ENCODE assay signal across 24 cellular contexts in genomic region chr5:36614657-36615308, GRCh38. TPM values are rescaled to one million over a fixed set of nuclear protein-coding genes. Genes with fewer than 3 reads are reported as not detected.
DNase-seq lines count a peak whose midpoint lies in the region; ATAC-seq, FAIRE-seq and TF ChIP-seq lines count a peak whose summit lies in the region.
"Had no signal": no experiment of that assay in that cellular context is flagged by ENCODE, and none has a peak within 500 bp of the region (broad histone marks: within the 10 kb centered on the region; RNA-seq: fewer than 3 reads in every experiment).

No MANE protein-coding gene starts in this region.

- H2AK5ac ChIP-seq in mesendoderm (ENCODE audit: low read length), result no peak overlapping the region

- no peak overlapping the region for H3K4me2 ChIP-seq in mesendoderm (ENCODE audit: low read length)
- H3K4me2 ChIP-seq: SK-N-SH had no signal

- no peaks in the 10 kb centered on the region for H3K79me1 ChIP-seq in mesendoderm (ENCODE audit: low read length)

- H3K56ac ChIP-seq in mesendoderm (ENCODE audit: low read length), result peak overlapping the region; percentile 68

- TF ChIP-seq POLR2A in erythroblast (IDR thresholded peaks at IDR 0.05; ENCODE audit: low read length), result no peak

- H3K4me3 ChIP-seq in WERI-Rb-1 (ENCODE audit: low read depth, low read length), result no peak overlapping the region
- no peak overlapping the region for H3K4me3 ChIP-seq in fibroblast of villous mesenchyme (ENCODE audit: low read depth, low read length)
- H3K4me3 ChIP-seq in mesendoderm (ENCODE audit: low read length), result no peak overlapping the region
- no peak overlapping the region for H3K4me3 ChIP-seq in skeletal muscle tissue (ENCODE audit: low read length in 3 of 3)
- no peak overlapping the region for H3K4me3 ChIP-seq in kidney (ENCODE audit: low read length in 2 of 2)
- H3K4me3 ChIP-seq: lower lobe of right lung, Peyer's patch, right lobe of liver, uterus had no signal

- FAIRE-seq in kidney (lab: Jason Lieb, UNC), result no peak

- H3K18ac ChIP-seq in mesendoderm (ENCODE audit: low read length), result peak overlapping the region; percentile 95

- peak overlapping the region; percentile 94 for H2BK15ac ChIP-seq in mesendoderm (replicated peaks; ENCODE audit: low read depth)

- H2BK5ac ChIP-seq in mesendoderm (ENCODE audit: low read length), result no peak overlapping the region

- H3K4ac ChIP-seq in mesendoderm (ENCODE audit: low read depth, low read length), result peak overlapping the region; percentile 73

- H3K79me2 ChIP-seq in mesendoderm (ENCODE audit: control insufficient read depth, insufficient read depth, low read length), result no peaks in the 10 kb centered on the region

- H3K36me3 ChIP-seq in WERI-Rb-1, result peaks cover 8% of the 10 kb centered on the region
- no peaks in the 10 kb centered on the region for H3K36me3 ChIP-seq in mesendoderm (ENCODE audit: control insufficient read depth, insufficient read depth, low read length)
- peaks cover 3 to 14% (median 10%) of the 10 kb centered on the region in 3 donors for H3K36me3 ChIP-seq in skeletal muscle tissue (ENCODE audit: control insufficient read depth in 3 of 3, insufficient read depth in 3 of 3, low read length in 3 of 3)
- H3K36me3 ChIP-seq in kidney (ENCODE audit: control insufficient read depth in 1 of 2, insufficient read depth in 2 of 2, low read length in 2 of 2), result no peaks in the 10 kb centered on the region
- H3K36me3 ChIP-seq: brain microvascular endothelial cell, lower lobe of right lung, Peyer's patch, right lobe of liver, uterus had no signal

- no peak overlapping the region for H3K23ac ChIP-seq in mesendoderm (ENCODE audit: low read length)

- intact Hi-C loops in kidney (cut with DNase I), result no loop called here

- WGBS in mesendoderm (ENCODE audit: extremely low coverage, insufficient coverage, low lambda C conversion rate), result no CpG with 5 or more reads among the region's 4 CpGs

- H3K4me1 ChIP-seq in mesendoderm (ENCODE audit: control insufficient read depth, low read depth, low read length) (peaks cover 17% of the 10 kb centered on the region), skeletal muscle tissue (ENCODE audit: control insufficient read depth in 3 of 3, insufficient read depth in 3 of 3, low read length in 3 of 3) (peaks cover 3 to 10% (median 4%) of the 10 kb centered on the region in 3 donors), kidney (ENCODE audit: control insufficient read depth in 1 of 2, insufficient read depth in 1 of 2, low read depth in 1 of 2, low read length in 2 of 2) (no peaks in the 10 kb centered on the region)
- H3K4me1 ChIP-seq: lower lobe of right lung, Peyer's patch, right lobe of liver, uterus had no signal

- H3K27ac ChIP-seq in WERI-Rb-1 (peak overlapping the region; percentile 75), mesendoderm (ENCODE audit: low read depth, low read length) (no peak overlapping the region), skeletal muscle tissue (ENCODE audit: low read depth, low read length) (peak overlapping the region; percentile 51), kidney (ENCODE audit: low read depth in 2 of 2, low read length in 2 of 2) (no peak overlapping the region)
- H3K27ac ChIP-seq: brain microvascular endothelial cell, C4-2B, lower lobe of right lung, Peyer's patch, right lobe of liver, uterus had no signal

- H3K9me3 ChIP-seq in WERI-Rb-1 (ENCODE audit: severe bottlenecking) (peaks cover 2% of the 10 kb centered on the region), skeletal muscle tissue (ENCODE audit: control insufficient read depth in 3 of 3, low read length in 3 of 3) (no peaks in the 10 kb centered on the region), kidney (ENCODE audit: control insufficient read depth in 1 of 2, low read length in 2 of 2) (no peaks in the 10 kb centered on the region)
- H3K9me3 ChIP-seq: lower lobe of right lung, Peyer's patch, right lobe of liver, SK-N-SH, uterus had no signal

- H4K8ac ChIP-seq in mesendoderm (ENCODE audit: low read depth, low read length), result no peak overlapping the region

- ATAC-seq in GM18520 (IDR thresholded peaks at IDR 0.05; ENCODE audit: unreplicated experiment), result no peak
- ATAC-seq in HG03460 (IDR thresholded peaks at IDR 0.05; ENCODE audit: unreplicated experiment), result no peak
- ATAC-seq: activated CD8-positive, alpha-beta T cell treated with anti-CD3 and anti-CD28 coated beads for 36 hours; lower lobe of right lung; right lobe of liver had no signal

- TF ChIP-seq CTCF in WERI-Rb-1 (IDR thresholded peaks at IDR 0.05; ENCODE audit: low read depth, low read length) (no peak), fibroblast of villous mesenchyme (IDR thresholded peaks at IDR 0.05; ENCODE audit: insufficient read depth, low read depth, low read length) (no peak), kidney (IDR thresholded peaks at IDR 0.05; ENCODE audit: borderline replicate concordance, extremely low read depth, insufficient read depth) (no peak)

- no peak overlapping the region for H3K9ac ChIP-seq in mesendoderm (ENCODE audit: low read length)
- no peak overlapping the region for H3K9ac ChIP-seq in skeletal muscle tissue (ENCODE audit: low read depth in 1 of 3, low read length in 3 of 3)
- H3K9ac ChIP-seq in kidney (ENCODE audit: low read length in 2 of 2), result no peak overlapping the region
- H3K9ac ChIP-seq: SK-N-SH had no signal

- no peaks in the 10 kb centered on the region for H3K27me3 ChIP-seq in WERI-Rb-1 (ENCODE audit: insufficient read depth, low read depth, severe bottlenecking)
- no peaks in the 10 kb centered on the region for H3K27me3 ChIP-seq in mesendoderm (ENCODE audit: insufficient read depth, low read length, poor library complexity)
- no peaks in the 10 kb centered on the region for H3K27me3 ChIP-seq in skeletal muscle tissue (ENCODE audit: control insufficient read depth in 3 of 3, insufficient read depth in 3 of 3, low read length in 3 of 3)
- H3K27me3 ChIP-seq: brain microvascular endothelial cell, Peyer's patch, right lobe of liver, uterus had no signal

- no peak overlapping the region for H4K5ac ChIP-seq in mesendoderm (ENCODE audit: low read length)

- DNase-seq in WERI-Rb-1 (no peak), fibroblast of villous mesenchyme (ENCODE audit: low read depth) (peak; percentile 31), mesendoderm (no peak), erythroblast (lab: John Stamatoyannopoulos, UW) (no peak), kidney (no peak)
- DNase-seq: activated CD4-positive, CD25-positive, alpha-beta regulatory T cell; activated CD8-positive, alpha-beta T cell treated with anti-CD3 and anti-CD28 coated beads for 36 hours; activated effector memory CD4-positive, alpha-beta T cell treated with anti-CD3 and anti-CD28 coated beads, Interleukin-2, amount 50 U/mL, for 16 hours; activated T-cell treated with anti-CD3 and anti-CD28 coated beads for 4 hours; brain microvascular endothelial cell; DMS 273 treated with DMSO at 0.1 percent for 48 hours; H7; lower lobe of right lung; NCI-H1417; NCI-H524; Peyer's patch; right lobe of liver; SK-N-SH; uterus had no signal

- H2BK120ac ChIP-seq in mesendoderm (ENCODE audit: low read depth, low read length), result no peak overlapping the region

RNA-seq across cellular contexts. Expression of gene SLC1A3, which starts 8.4 kb away (rescaled TPM):
- 1.3 and 4.8 TPM in 2 replicates for total RNA-seq in fibroblast of villous mesenchyme
- polyA plus RNA-seq in mesendoderm (2013, experiment 1 of 2), result 8.0 TPM
- polyA plus RNA-seq in mesendoderm (2013, experiment 2 of 2), result 8.5 TPM
- 27.1 TPM for total RNA-seq in skeletal muscle tissue
- 27.8 TPM for total RNA-seq in kidney
- polyA plus RNA-seq in kidney (ENCODE audit: insufficient read depth, low read depth, low replicate concordance), result 1.1 TPM
- polyA plus RNA-seq: IgD-negative memory B cell, SK-N-SH had no signal

Comparison
In these comparisons a context has a peak if more than half of its experiments do, and no peak if none do; other contexts are left out.
1. H3K27ac ChIP-seq: peak in WERI-Rb-1 (single experiment) and skeletal muscle tissue (single experiment); none in mesendoderm (single experiment) and kidney (0 of 2).